Comparison of ENCODE assay signal across 8 cellular contexts in genomic region chr17:59707971-59708425, GRCh38. TPM values are rescaled to one million over a fixed set of nuclear protein-coding genes. Genes with fewer than 3 reads are reported as not detected.
DNase-seq lines count a peak whose midpoint lies in the region; ATAC-seq and TF ChIP-seq lines count a peak whose summit lies in the region.

No MANE protein-coding gene starts in this region.

- no peaks in the 10 kb centered on the region for H3K36me3 ChIP-seq in trophoblast cell (ENCODE audit: control insufficient read depth in 1 of 2, insufficient read depth in 2 of 2, low read length in 2 of 2)

- H4K91ac ChIP-seq in trophoblast cell (ENCODE audit: low read depth, low read length), result peak overlapping the region; percentile 49

- peak overlapping the region; percentile 77 for H3K14ac ChIP-seq in trophoblast cell (ENCODE audit: low read length)

- H3K9me3 Mint-ChIP-seq in T-cell, result no peaks in the 10 kb centered on the region

- H3K79me2 ChIP-seq in trophoblast cell (ENCODE audit: control insufficient read depth, insufficient read depth, low read length, poor library complexity), result peaks cover 29% of the 10 kb centered on the region

- H2AFZ ChIP-seq in trophoblast cell (ENCODE audit: insufficient read depth, low read length, poor library complexity), result peak overlapping the region; percentile 47

- DNase-seq in NCI-H82 (lab: John Stamatoyannopoulos, UW) (peak; percentile 54), NCI-H82 treated with DMSO at 0.1 percent for 48 hours (lab: John Stamatoyannopoulos, UW; ENCODE audit: unreplicated experiment) (no peak), T-cell (peak in 3 of 34 experiments; percentile 2 to 7 (median 3)), fibroblast of mammary gland (ENCODE audit: low read depth) (no peak), trophoblast cell (no peak), HUDEP-2 (lab: John Stamatoyannopoulos, UW; ENCODE audit: unreplicated experiment in 76 of 76) (no peak), COR-L47 (lab: John Stamatoyannopoulos, UW) (no peak)

- no peaks in the 10 kb centered on the region for H3K27me3 ChIP-seq in trophoblast cell (ENCODE audit: insufficient read depth, low read length)

- H3K4me3 ChIP-seq in fibroblast of mammary gland (ENCODE audit: control insufficient read depth, low read depth, low read length) (peak overlapping the region; percentile 99), trophoblast cell (ENCODE audit: low read depth, low read length) (peak overlapping the region; percentile 77)

- peaks cover 70 to 93% (median 79%) of the 10 kb centered on the region in 3 donors for H3K4me1 Mint-ChIP-seq in T-cell

- H2BK12ac ChIP-seq in trophoblast cell (ENCODE audit: low read length), result peak overlapping the region; percentile 4

- H3K79me1 ChIP-seq in trophoblast cell (ENCODE audit: low read length), result peaks cover 8% of the 10 kb centered on the region

- ATAC-seq in T-cell (replicated peaks in 1 of 4), result peak in 2 of 4 experiments; percentile 2 to 6
- ATAC-seq in HG03520 (IDR thresholded peaks at IDR 0.05; ENCODE audit: unreplicated experiment), result no peak

- peaks cover 2% of the 10 kb centered on the region in 2 experiments for H3K4me1 ChIP-seq in trophoblast cell (ENCODE audit: control insufficient read depth in 1 of 2, insufficient read depth in 2 of 2, low read length in 2 of 2)

- peak overlapping the region; percentile 50 for H2AK5ac ChIP-seq in trophoblast cell (ENCODE audit: low read length)

- no peaks in the 10 kb centered on the region for H3K27me3 Mint-ChIP-seq in T-cell

- peaks cover 15% of the 10 kb centered on the region for H3K36me3 Mint-ChIP-seq in T-cell

- peak overlapping the region; percentile 77 for H3K27ac ChIP-seq in trophoblast cell (ENCODE audit: low read depth, low read length)

- peak overlapping the region; percentile 68 for H3K9ac ChIP-seq in trophoblast cell (ENCODE audit: low read length)

- peak overlapping the region; percentile 8 for H2BK120ac ChIP-seq in trophoblast cell (ENCODE audit: insufficient read depth, low read length, poor library complexity)

- TF ChIP-seq CTCF in fibroblast of mammary gland (conservative IDR thresholded peaks at IDR 0.05; ENCODE audit: control insufficient read depth, insufficient read depth, low read depth, low read length), result no peak

- no peak overlapping the region for H3K23ac ChIP-seq in trophoblast cell (ENCODE audit: low read length)

- no CpG with 5 or more reads among the region's 15 CpGs for WGBS in trophoblast cell (ENCODE audit: extremely low coverage, insufficient coverage, insufficient read length)

- peak overlapping the region; percentile 77 for H4K8ac ChIP-seq in trophoblast cell (ENCODE audit: low read depth, low read length)

- H3K4me2 ChIP-seq in trophoblast cell (ENCODE audit: low read length), result peak overlapping the region; percentile 85

- peak overlapping the region; percentile 97 to 100 for H3K27ac Mint-ChIP-seq in T-cell

- peak overlapping the region; percentile 96 to 97 (median 96) for H3K4me3 Mint-ChIP-seq in T-cell

- POLR2A ChIA-PET in T-cell (lab: Charles Lee), result interaction anchor here in 1 of 2 donors (0.6 to 0.7 kb wide), 3 partner anchors 39 to 184 kb away, joined by 3 to 4 read pairs (median 3); no protein-coding TSS in a partner anchor

- peak overlapping the region; percentile 25 for H4K12ac ChIP-seq in trophoblast cell (ENCODE audit: low read depth, low read length)

- peak overlapping the region; percentile 10 for H3K4ac ChIP-seq in trophoblast cell (ENCODE audit: low read depth, low read length)

- H2BK5ac ChIP-seq in trophoblast cell (ENCODE audit: low read depth, low read length, poor library complexity), result peak overlapping the region; percentile 11

- H3K9me3 ChIP-seq in trophoblast cell (ENCODE audit: insufficient read depth, low read depth, low read length), result no peaks in the 10 kb centered on the region

- CTCF ChIA-PET in T-cell (lab: Charles Lee), result interaction anchor here in 1 of 2 donors (1.0 to 3.1 kb wide), 4 partner anchors 37 to 192 kb away, joined by 3 to 15 read pairs (median 4); no protein-coding TSS in a partner anchor

- H3K18ac ChIP-seq in trophoblast cell (ENCODE audit: low read length), result peak overlapping the region; percentile 40

RNA-seq across cellular contexts. Expression of gene VMP1, which starts 0.5 kb away (rescaled TPM):
- 100 to 1,000 TPM in 2 of 5 donors, 10 to 100 TPM in 3; 93.7 to 104 (median 97.6) TPM for total RNA-seq in T-cell
- 111 and 118 TPM in 2 replicates for polyA plus RNA-seq in trophoblast cell (2013)

RNA-seq across cellular contexts. Expression of gene PTRH2, which starts 0.8 kb away (rescaled TPM):
- total RNA-seq in T-cell, result 10 to 100 TPM in 3 of 5 donors, 1 to 10 TPM in 2; 5.4 to 18.8 (median 15.3) TPM
- 42.1 and 44.6 TPM in 2 replicates for polyA plus RNA-seq in trophoblast cell (2013)
